ENCODE assay signal across 20 cellular contexts in the genomic region with DNA sequence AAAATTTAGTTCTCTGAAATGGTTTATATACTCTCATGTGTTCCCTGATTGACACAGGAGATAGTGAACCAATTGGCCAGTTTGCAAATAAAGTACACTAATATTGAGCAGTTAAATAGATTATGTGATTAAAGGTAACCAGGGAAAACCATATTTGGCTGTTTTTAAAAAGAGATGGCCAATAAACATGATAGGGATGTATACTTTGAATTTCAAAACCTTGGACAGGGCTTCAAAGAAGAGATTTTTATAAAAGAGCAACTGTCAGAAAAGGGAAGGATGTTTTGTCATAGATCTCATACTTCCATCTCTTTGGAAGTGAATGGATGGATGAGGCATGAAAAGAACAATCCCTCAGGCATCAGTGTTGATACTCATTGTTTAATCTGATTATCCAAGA.
DNase-seq lines count a peak whose midpoint lies in the region; ATAC-seq and TF ChIP-seq lines count a peak whose summit lies in the region.
"Had no signal": no experiment of that assay in that cellular context is flagged by ENCODE, and none has a peak within 500 bp of the region (broad histone marks: within the 10 kb centered on the region; RNA-seq: fewer than 3 reads in every experiment).

No MANE protein-coding gene starts in this region.

- TF ChIP-seq CTCF in HEK293 (tag by site-specific recombination; IDR thresholded peaks at IDR 0.05), result no peak

- H3K4me3 Mint-ChIP-seq in activated CD4-positive, alpha-beta T cell treated with anti-CD3 and anti-CD28 coated beads, Interleukin-2, amount 10 ng/mL, durations not matched to agents 24 days and 14 days, result no peak overlapping the region
- H3K4me3 Mint-ChIP-seq: B cell; CD4-positive, alpha-beta T cell; CD8-positive, alpha-beta T cell had no signal

- no peaks in the 10 kb centered on the region for H3K9me3 ChIP-seq in HEK293 (ENCODE audit: control insufficient read depth, insufficient read depth, low read depth, low read length)
- H3K9me3 ChIP-seq: A549; BLaER1 treated with 17β-estradiol and CSF1 and Interleukin-3, amounts not matched to agents 10 nM and 100 nM; Caco-2 had no signal

- H3K9me3 Mint-ChIP-seq in activated CD4-positive, alpha-beta T cell treated with anti-CD3 and anti-CD28 coated beads, Interleukin-2, amount 10 ng/mL, durations not matched to agents 24 days and 14 days, result no peaks in the 10 kb centered on the region

- H3K27me3 Mint-ChIP-seq in activated CD4-positive, alpha-beta T cell treated with anti-CD3 and anti-CD28 coated beads, Interleukin-2, amount 10 ng/mL, durations not matched to agents 24 days and 14 days, result no peaks in the 10 kb centered on the region
- H3K27me3 Mint-ChIP-seq: B cell; CD4-positive, alpha-beta T cell had no signal

- CTCF ChIA-PET in HEK293 (lab: Yijun Ruan, JAX), result interaction anchor here (0.7 kb wide), 1 partner anchor 176 kb away, joined by 4 read pairs; no protein-coding TSS in a partner anchor

- no peaks in the 10 kb centered on the region for H3K4me1 ChIP-seq in HEK293 (ENCODE audit: control insufficient read depth, insufficient read depth, low read length)
- H3K4me1 ChIP-seq: A549; BLaER1 treated with 17β-estradiol and CSF1 and Interleukin-3, amounts not matched to agents 10 nM and 100 nM; Caco-2 had no signal

- ATAC-seq in HG03457 (IDR thresholded peaks at IDR 0.05; ENCODE audit: unreplicated experiment), result no peak
- ATAC-seq: A549; CD8-positive, alpha-beta T cell had no signal

- H3K4me3 ChIP-seq in HEK293 (ENCODE audit: low read depth, low read length), result no peak overlapping the region
- H3K4me3 ChIP-seq: A549; BLaER1 treated with 17β-estradiol and CSF1 and Interleukin-3, amounts not matched to agents 10 nM and 100 nM had no signal

- intact Hi-C loops in activated CD4-positive, alpha-beta T cell treated with anti-CD3 and anti-CD28 coated beads, Interleukin-2, amount 10 ng/mL, durations not matched to agents 24 days and 14 days (cut with micrococcal nuclease), result no loop called here

- H3K4me1 Mint-ChIP-seq in activated CD4-positive, alpha-beta T cell treated with anti-CD3 and anti-CD28 coated beads, Interleukin-2, amount 10 ng/mL, durations not matched to agents 24 days and 14 days, result no peaks in the 10 kb centered on the region
- H3K4me1 Mint-ChIP-seq: B cell had no signal

- POLR2A ChIA-PET in HEK293 (lab: Yijun Ruan, JAX), result no interaction called here

- no peak overlapping the region for H3K27ac Mint-ChIP-seq in activated CD4-positive, alpha-beta T cell treated with anti-CD3 and anti-CD28 coated beads, Interleukin-2, amount 10 ng/mL, durations not matched to agents 24 days and 14 days
- H3K27ac Mint-ChIP-seq: B cell; CD4-positive, alpha-beta T cell; CD8-positive, alpha-beta T cell had no signal

- DNase-seq in NCI-H82 (lab: John Stamatoyannopoulos, UW) (peak; percentile 69), NCI-H82 treated with DMSO at 0.1 percent for 48 hours (lab: John Stamatoyannopoulos, UW; ENCODE audit: unreplicated experiment) (no peak), Kasumi-1 (lab: John Stamatoyannopoulos, UW) (peak; percentile 2)
- no peak for DNase-seq in activated CD4-positive, alpha-beta T cell treated with anti-CD3 and anti-CD28 coated beads, Interleukin-2, amount 10 ng/mL, durations not matched to agents 24 days and 14 days
- DNase-seq: AML-193; Caco-2; Calu3; CD4-positive, alpha-beta T cell; CD8-positive, alpha-beta T cell; DMS 273 treated with DMSO at 0.1 percent for 48 hours; DMS153; DMS53; DMS79; GF-D8 had no signal

- H3K36me3 ChIP-seq in HEK293 (ENCODE audit: control insufficient read depth in 2 of 2, insufficient read depth in 1 of 2, low read length in 2 of 2), result no peaks in the 10 kb centered on the region
- H3K36me3 ChIP-seq: BLaER1 treated with 17β-estradiol and CSF1 and Interleukin-3, amounts not matched to agents 10 nM and 100 nM had no signal

- H3K36me3 Mint-ChIP-seq in activated CD4-positive, alpha-beta T cell treated with anti-CD3 and anti-CD28 coated beads, Interleukin-2, amount 10 ng/mL, durations not matched to agents 24 days and 14 days (ENCODE audit: low read depth), result no peaks in the 10 kb centered on the region
- H3K36me3 Mint-ChIP-seq: CD8-positive, alpha-beta T cell had no signal

- no peak overlapping the region for H3K27ac ChIP-seq in HEK293 (ENCODE audit: extremely low read depth, low read depth, low read length)
- H3K27ac ChIP-seq: A549; BLaER1 treated with 17β-estradiol and CSF1 and Interleukin-3, amounts not matched to agents 10 nM and 100 nM; C4-2B had no signal

TF ChIP-seq in HEK293, 187 proteins besides CTCF, POLR2A, EP300 and RAD21:
- no peak for TF ChIP-seq ZNF707 (tag by site-specific recombination; IDR thresholded peaks at IDR 0.05)
- TF ChIP-seq, protein P1, sequence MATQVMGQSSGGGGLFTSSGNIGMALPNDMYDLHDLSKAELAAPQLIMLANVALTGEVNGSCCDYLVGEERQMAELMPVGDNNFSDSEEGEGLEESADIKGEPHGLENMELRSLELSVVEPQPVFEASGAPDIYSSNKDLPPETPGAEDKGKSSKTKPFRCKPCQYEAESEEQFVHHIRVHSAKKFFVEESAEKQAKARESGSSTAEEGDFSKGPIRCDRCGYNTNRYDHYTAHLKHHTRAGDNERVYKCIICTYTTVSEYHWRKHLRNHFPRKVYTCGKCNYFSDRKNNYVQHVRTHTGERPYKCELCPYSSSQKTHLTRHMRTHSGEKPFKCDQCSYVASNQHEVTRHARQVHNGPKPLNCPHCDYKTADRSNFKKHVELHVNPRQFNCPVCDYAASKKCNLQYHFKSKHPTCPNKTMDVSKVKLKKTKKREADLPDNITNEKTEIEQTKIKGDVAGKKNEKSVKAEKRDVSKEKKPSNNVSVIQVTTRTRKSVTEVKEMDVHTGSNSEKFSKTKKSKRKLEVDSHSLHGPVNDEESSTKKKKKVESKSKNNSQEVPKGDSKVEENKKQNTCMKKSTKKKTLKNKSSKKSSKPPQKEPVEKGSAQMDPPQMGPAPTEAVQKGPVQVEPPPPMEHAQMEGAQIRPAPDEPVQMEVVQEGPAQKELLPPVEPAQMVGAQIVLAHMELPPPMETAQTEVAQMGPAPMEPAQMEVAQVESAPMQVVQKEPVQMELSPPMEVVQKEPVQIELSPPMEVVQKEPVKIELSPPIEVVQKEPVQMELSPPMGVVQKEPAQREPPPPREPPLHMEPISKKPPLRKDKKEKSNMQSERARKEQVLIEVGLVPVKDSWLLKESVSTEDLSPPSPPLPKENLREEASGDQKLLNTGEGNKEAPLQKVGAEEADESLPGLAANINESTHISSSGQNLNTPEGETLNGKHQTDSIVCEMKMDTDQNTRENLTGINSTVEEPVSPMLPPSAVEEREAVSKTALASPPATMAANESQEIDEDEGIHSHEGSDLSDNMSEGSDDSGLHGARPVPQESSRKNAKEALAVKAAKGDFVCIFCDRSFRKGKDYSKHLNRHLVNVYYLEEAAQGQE (tag by site-specific recombination; IDR thresholded peaks at IDR 0.05), result peak; percentile 44; the same call in 1 of the 2 replicates

Comparison
In these comparisons a context has a peak if more than half of its experiments do, and no peak if none do; other contexts are left out.
1. DNase-seq: peak in NCI-H82 (single experiment) and Kasumi-1 (2 of 2); none in NCI-H82 treated with DMSO at 0.1 percent for 48 hours (single experiment) and activated CD4-positive, alpha-beta T cell treated with anti-CD3 and anti-CD28 coated beads, Interleukin-2, amount 10 ng/mL, durations not matched to agents 24 days and 14 days (single experiment).